Comparison of ENCODE assay signal across 16 cellular contexts in the genomic region with DNA sequence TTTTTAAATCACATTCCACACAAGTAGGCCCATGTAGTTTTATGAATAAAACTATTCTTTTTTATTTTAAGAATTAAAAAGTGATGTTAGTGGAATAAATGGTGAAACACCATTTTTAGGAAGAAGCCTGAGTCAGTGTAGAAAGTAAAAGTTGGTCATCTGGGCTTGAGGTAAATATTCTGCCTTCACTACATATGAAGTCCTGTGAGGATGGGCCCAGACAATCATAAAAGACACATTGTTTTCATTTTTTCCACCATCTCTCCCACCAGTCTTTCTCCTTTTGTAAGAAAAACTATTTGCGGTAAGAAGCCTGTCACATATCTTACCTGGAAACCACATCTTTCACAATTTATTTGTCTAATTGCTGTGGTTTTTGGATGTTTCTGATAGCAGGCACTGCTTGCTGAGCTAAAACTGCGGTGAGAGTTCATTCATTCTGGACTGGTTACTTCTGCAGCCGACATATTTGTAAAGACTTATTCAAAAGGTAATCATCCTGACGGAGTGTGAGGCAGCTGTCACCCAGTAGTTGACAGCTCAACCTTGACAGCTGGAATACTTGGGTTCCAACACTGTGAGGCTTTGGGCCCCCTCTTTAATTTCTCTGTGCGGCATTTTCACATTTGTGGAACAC. TPM values are rescaled to one million over a fixed set of nuclear protein-coding genes. Genes with fewer than 3 reads are reported as not detected.
A peak's percentile ranks its signal among the peaks of the same experiment; 100 is the strongest.
DNase-seq lines count a peak whose midpoint lies in the region; ATAC-seq, FAIRE-seq and TF ChIP-seq lines count a peak whose summit lies in the region.
"Had no signal": no experiment of that assay in that cellular context is flagged by ENCODE, and none has a peak within 500 bp of the region (broad histone marks: within the 10 kb centered on the region; RNA-seq: fewer than 3 reads in every experiment).

No MANE protein-coding gene starts in this region.

- H3K4me3 ChIP-seq in kidney (ENCODE audit: low read length in 2 of 2) = peak overlapping the region in 1 of 2 donors; percentile 1
- no peak overlapping the region for H3K4me3 ChIP-seq in gastroesophageal sphincter
- H3K4me3 ChIP-seq: gastrocnemius medialis, HAP-1, spleen had no signal

- peaks cover 61% of the 10 kb centered on the region for H3K4me1 Mint-ChIP-seq in activated naive CD4-positive, alpha-beta T cell treated with anti-CD3 and anti-CD28 coated beads for 36 hours (ENCODE audit: low read depth)

- H3K9ac ChIP-seq in kidney (ENCODE audit: low read length in 2 of 2) = no peak overlapping the region

- TF ChIP-seq CTCF in kidney (IDR thresholded peaks at IDR 0.05; ENCODE audit: borderline replicate concordance, extremely low read depth, insufficient read depth) (no peak), gastroesophageal sphincter (IDR thresholded peaks at IDR 0.05) (no peak)

- no peak for FAIRE-seq in kidney (lab: Jason Lieb, UNC)

- H3K9me3 Mint-ChIP-seq in activated naive CD4-positive, alpha-beta T cell treated with anti-CD3 and anti-CD28 coated beads for 36 hours = no peaks in the 10 kb centered on the region
- H3K9me3 Mint-ChIP-seq: endodermal cell, WTC11 had no signal

- 89 to 95% methylated on average over 5 of the region's 5 CpGs for WGBS in gastroesophageal sphincter (ENCODE audit: low coverage in 1 of 2), 2 donors

- CTCF ChIA-PET in activated naive CD4-positive, alpha-beta T cell treated with anti-CD3 and anti-CD28 coated beads for 36 hours (lab: Charles Lee) = interaction anchor here (1.7 kb wide), 1 partner anchor 12 kb away, joined by 7 read pairs; no protein-coding TSS in a partner anchor

- H3K27ac Mint-ChIP-seq in activated naive CD4-positive, alpha-beta T cell treated with anti-CD3 and anti-CD28 coated beads for 36 hours = peak overlapping the region; percentile 87
- H3K27ac Mint-ChIP-seq: WTC11 had no signal

- H3K36me3 ChIP-seq in kidney (ENCODE audit: control insufficient read depth in 1 of 2, insufficient read depth in 2 of 2, low read length in 2 of 2) (no peaks in the 10 kb centered on the region), gastroesophageal sphincter (no peaks in the 10 kb centered on the region)
- H3K36me3 ChIP-seq: gastrocnemius medialis had no signal

- no peak for TF ChIP-seq POLR2A in gastroesophageal sphincter (IDR thresholded peaks at IDR 0.05)

- intact Hi-C loops in activated naive CD4-positive, alpha-beta T cell treated with anti-CD3 and anti-CD28 coated beads for 36 hours (cut with micrococcal nuclease) = loop anchor here (1.0 kb wide), 5 partner anchors 8 to 28 kb away; a partner anchor contains a TSS
- intact Hi-C loops in kidney (cut with DNase I) = no loop called here

- peak; percentile 45 for DNase-seq in activated naive CD4-positive, alpha-beta T cell treated with anti-CD3 and anti-CD28 coated beads for 36 hours
- DNase-seq in activated naive CD4-positive, alpha-beta T cell treated with Interleukin-2 at 50 U/mL for 16 hours = no peak
- peak; percentile 20 for DNase-seq in activated naive CD4-positive, alpha-beta T cell treated with anti-CD3 and anti-CD28 coated beads, Interleukin-2, amount 50 U/mL, for 16 hours
- no peak for DNase-seq in kidney
- DNase-seq in substantia nigra (lab: John Stamatoyannopoulos, UW) = no peak
- DNase-seq in kidney tubule cell (ENCODE audit: low spot score) = no peak
- DNase-seq: endodermal cell, gastrocnemius medialis, kidney glomerular epithelial cell, NCI-H1436, spleen had no signal

- H3K36me3 Mint-ChIP-seq in activated naive CD4-positive, alpha-beta T cell treated with anti-CD3 and anti-CD28 coated beads for 36 hours (ENCODE audit: low read depth) = peaks cover 2% of the 10 kb centered on the region
- H3K36me3 Mint-ChIP-seq: WTC11 had no signal

- H3K27me3 Mint-ChIP-seq in activated naive CD4-positive, alpha-beta T cell treated with anti-CD3 and anti-CD28 coated beads for 36 hours (ENCODE audit: low read depth) = no peaks in the 10 kb centered on the region

- ATAC-seq in gastroesophageal sphincter = no peak
- ATAC-seq in GM19397 (IDR thresholded peaks at IDR 0.05; ENCODE audit: unreplicated experiment) = no peak
- ATAC-seq: gastrocnemius medialis, WTC11 had no signal

- H3K27ac ChIP-seq in kidney (ENCODE audit: low read depth in 2 of 2, low read length in 2 of 2) (peak overlapping the region; percentile 16), substantia nigra (ENCODE audit: low read depth, low read length, poor library complexity, severe bottlenecking) (peak overlapping the region; percentile 75), gastroesophageal sphincter (no peak overlapping the region)
- H3K27ac ChIP-seq: gastrocnemius medialis had no signal

- no peaks in the 10 kb centered on the region for H3K27me3 ChIP-seq in gastroesophageal sphincter
- H3K27me3 ChIP-seq: gastrocnemius medialis, spleen had no signal

- peak overlapping the region; percentile 36 for H3K4me3 Mint-ChIP-seq in activated naive CD4-positive, alpha-beta T cell treated with anti-CD3 and anti-CD28 coated beads for 36 hours
- H3K4me3 Mint-ChIP-seq: endodermal cell, WTC11 had no signal

- TF ChIP-seq EP300 in gastroesophageal sphincter (IDR thresholded peaks at IDR 0.05) = no peak

- H3K9me3 ChIP-seq in kidney (ENCODE audit: control insufficient read depth in 1 of 2, low read length in 2 of 2) = no peaks in the 10 kb centered on the region
- no peaks in the 10 kb centered on the region for H3K9me3 ChIP-seq in gastroesophageal sphincter
- H3K9me3 ChIP-seq: gastrocnemius medialis, HAP-1, spleen had no signal

- H3K4me1 ChIP-seq in kidney (ENCODE audit: control insufficient read depth in 1 of 2, insufficient read depth in 1 of 2, low read depth in 1 of 2, low read length in 2 of 2) = peaks cover 9 to 12% of the 10 kb centered on the region in 2 donors
- peaks cover 0 to 6% (median 3%) of the 10 kb centered on the region in 3 donors for H3K4me1 ChIP-seq in gastroesophageal sphincter
- H3K4me1 ChIP-seq: HAP-1 had no signal

RNA-seq across cellular contexts. Expression of a gene that starts 10.6 kb away (rescaled TPM):
- total RNA-seq in activated naive CD4-positive, alpha-beta T cell treated with anti-CD3 and anti-CD28 coated beads for 36 hours = 10 to 100 TPM; 17.8 to 18.2 TPM
- total RNA-seq in kidney (29.0 TPM), gastroesophageal sphincter (10 to 100 TPM; 16.7 to 43.8 (median 30.8) TPM)
- 15.7 TPM for polyA plus RNA-seq in kidney (ENCODE audit: insufficient read depth, low read depth, low replicate concordance)

RNA-seq across cellular contexts. Expression of a gene that starts 45.6 kb away (rescaled TPM):
- total RNA-seq in activated naive CD4-positive, alpha-beta T cell treated with anti-CD3 and anti-CD28 coated beads for 36 hours = 10 to 100 TPM; 31.5 to 33.0 TPM
- total RNA-seq in kidney = 13.8 TPM
- 7.8 TPM for polyA plus RNA-seq in kidney (ENCODE audit: insufficient read depth, low read depth, low replicate concordance)
- total RNA-seq in gastroesophageal sphincter = 10 to 100 TPM in 2 of 4 donors, 1 to 10 TPM in 2; 5.1 to 11.1 (median 9.1) TPM

RNA-seq across cellular contexts. Expression of a gene that starts 47.3 kb away (rescaled TPM):
- total RNA-seq in activated naive CD4-positive, alpha-beta T cell treated with anti-CD3 and anti-CD28 coated beads for 36 hours = not detected
- total RNA-seq in kidney (not detected), gastroesophageal sphincter (not detected)
- not detected for polyA plus RNA-seq in kidney (ENCODE audit: insufficient read depth, low read depth, low replicate concordance)
- total RNA-seq: endodermal cell, gastrocnemius medialis, omental fat pad, spleen, WTC11 had no signal

Comparison
In these comparisons a context has a peak if more than half of its experiments do, and no peak if none do; other contexts are left out.
1. DNase-seq: peak in activated naive CD4-positive, alpha-beta T cell treated with anti-CD3 and anti-CD28 coated beads for 36 hours (single experiment) and activated naive CD4-positive, alpha-beta T cell treated with anti-CD3 and anti-CD28 coated beads, Interleukin-2, amount 50 U/mL, for 16 hours (single experiment); none in activated naive CD4-positive, alpha-beta T cell treated with Interleukin-2 at 50 U/mL for 16 hours (single experiment), kidney (single experiment), substantia nigra (0 of 49) and kidney tubule cell (single experiment).
2. H3K27ac ChIP-seq: peak in kidney (2 of 2) and substantia nigra (single experiment); none in gastroesophageal sphincter (0 of 4).